In the genomic region with DNA sequence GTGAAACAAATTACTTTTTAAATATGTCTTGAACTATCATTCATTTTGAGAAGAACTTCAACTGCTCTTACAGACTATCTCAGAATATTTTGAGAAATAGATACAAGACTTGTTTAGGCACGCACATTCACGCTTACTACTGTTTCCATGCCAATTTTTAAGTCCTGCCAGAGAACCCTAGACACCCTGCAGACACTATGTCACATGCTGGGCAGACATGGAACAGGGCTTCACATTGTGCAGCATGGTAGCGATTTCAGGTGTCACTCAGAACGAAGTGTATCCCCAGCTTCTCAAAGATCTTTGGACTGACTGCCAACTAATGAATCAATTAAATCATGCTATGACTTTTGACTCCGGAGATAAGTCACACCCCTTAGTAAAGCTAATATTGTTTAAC, we compare ENCODE assay signal across 32 cellular contexts.
"Had no signal": no experiment of that assay in that cellular context is flagged by ENCODE, and none has a peak within 500 bp of the region (broad histone marks: within the 10 kb centered on the region; RNA-seq: fewer than 3 reads in every experiment).

No MANE protein-coding gene starts in this region.

- H3K4me1 ChIP-seq: body of pancreas, breast epithelium had no signal

- H3K27me3 ChIP-seq: body of pancreas, brain microvascular endothelial cell, breast epithelium, cardiac muscle cell had no signal

- H3K9me3 ChIP-seq: body of pancreas, breast epithelium had no signal

- DNase-seq: activated B cell treated with CpG ODN at 0.5 μM for 24 hours; activated CD4-positive, alpha-beta memory T cell treated with anti-CD3 and anti-CD28 coated beads, Interleukin-2, amount 10 ng/mL, durations not matched to agents 7 days and 5 days; activated CD4-positive, alpha-beta T cell treated with anti-CD3 and anti-CD28 coated beads for 4 hours; activated CD4-positive, alpha-beta T cell treated with anti-CD3 and anti-CD28 coated beads, Interleukin-2, amount 10 ng/mL, durations not matched to agents 24 days and 14 days; activated CD4-positive, alpha-beta T cell treated with anti-CD3 and anti-CD28 coated beads, Interleukin-2, amount 50 U/mL, for 1 hour; activated CD4-positive, alpha-beta T cell treated with anti-CD3 and anti-CD28 coated beads, Interleukin-2, amount 50 U/mL, for 4 hours; activated CD4-positive, CD25-positive, alpha-beta regulatory T cell treated with anti-CD3 and anti-CD28 coated beads, Interleukin-2, amount 50 U/mL, for 72 hours; activated CD8-positive, alpha-beta memory T cell treated with anti-CD3 and anti-CD28 coated beads for 24 hours; activated CD8-positive, alpha-beta memory T cell treated with anti-CD3 and anti-CD28 coated beads, Interleukin-2, amount 10 ng/mL, durations not matched to agents 7 days and 5 days; activated CD8-positive, alpha-beta memory T cell treated with anti-CD3 and anti-CD28 coated beads, Interleukin-2, amount 50 U/mL, for 48 hours; activated CD8-positive, alpha-beta T cell treated with anti-CD3 and anti-CD28 coated beads, Interleukin-2, amount 10 ng/mL, durations not matched to agents 7 days and 5 days; activated effector memory CD4-positive, alpha-beta T cell treated with Interleukin-2 at 50 U/mL for 16 hours; activated gamma-delta T cell; activated naive CD4-positive, alpha-beta T cell treated with anti-CD3 and anti-CD28 coated beads, Interleukin-2, amount 10 ng/mL, durations not matched to agents 7 days and 5 days; activated naive CD4-positive, alpha-beta T cell treated with Interleukin-2 at 50 U/mL for 16 hours; activated naive CD8-positive, alpha-beta T cell treated with anti-CD3 and anti-CD28 coated beads, Interleukin-2, amount 10 ng/mL, durations not matched to agents 7 days and 5 days; activated naive CD8-positive, alpha-beta T cell treated with anti-CD3 and anti-CD28 coated beads, Interleukin-2, amount 50 U/mL, for 24 hours; activated T-cell treated with anti-CD3 and anti-CD28 coated beads, Interleukin-2, amount 50 U/mL, for 24 hours; activated T-cell treated with anti-CD3 and anti-CD28 coated beads, Interleukin-2, amount 50 U/mL, for 48 hours; amniotic stem cell; aorta; body of pancreas; brain microvascular endothelial cell; central memory CD4-positive, alpha-beta T cell; T-helper 1 cell; T-helper 2 cell; T-helper 9 cell had no signal

- ATAC-seq: activated CD8-positive, alpha-beta memory T cell treated with anti-CD3 and anti-CD28 coated beads, Interleukin-2, amount 10 ng/mL, durations not matched to agents 7 days and 5 days; activated CD8-positive, alpha-beta T cell treated with anti-CD3 and anti-CD28 coated beads, Interleukin-2, amount 10 ng/mL, durations not matched to agents 7 days and 5 days; activated naive CD8-positive, alpha-beta T cell treated with anti-CD3 and anti-CD28 coated beads, Interleukin-2, amount 50 U/mL, for 24 hours; body of pancreas had no signal

- FAIRE-seq: astrocyte, TTC549 had no signal

- H3K27ac ChIP-seq: body of pancreas, brain microvascular endothelial cell, breast epithelium, cardiac muscle cell, VCaP had no signal

- H3K36me3 ChIP-seq: brain microvascular endothelial cell, breast epithelium, cardiac muscle cell had no signal

- H3K4me3 ChIP-seq: body of pancreas, breast epithelium, cardiac muscle cell had no signal
